ENCODE assay signal across 1 cellular context in the genomic region with DNA sequence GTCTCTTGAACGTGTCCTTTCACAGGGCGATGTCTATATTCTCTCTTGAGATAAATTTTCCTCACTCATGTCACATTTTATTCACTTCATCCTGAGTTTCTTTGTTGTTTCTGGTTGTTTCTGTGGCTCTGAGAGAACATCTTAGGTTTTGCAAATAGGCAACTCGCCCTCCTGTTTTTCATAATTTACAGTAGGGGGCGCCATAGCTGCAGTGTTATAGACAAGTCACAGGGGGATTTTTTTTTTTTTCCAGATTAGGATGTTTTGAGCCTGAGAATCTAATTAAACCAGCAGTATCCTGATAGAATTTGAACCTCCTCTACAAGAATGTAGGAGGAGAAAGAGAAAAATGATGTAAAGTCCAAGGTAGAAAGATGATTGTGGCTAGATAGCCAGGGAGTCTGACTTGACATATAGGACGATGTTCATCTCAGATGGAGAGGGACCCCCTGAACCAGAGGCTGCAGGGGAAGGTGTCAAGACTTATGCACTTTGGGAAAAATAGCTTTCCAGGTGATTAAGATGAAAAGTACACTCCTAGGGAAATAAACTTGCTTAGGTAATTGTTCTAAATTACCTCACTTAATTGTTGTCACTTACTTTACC.
TF ChIP-seq lines count a peak whose summit lies in the region.

No MANE protein-coding gene starts in this region.

TF ChIP-seq in HepG2, 621 proteins besides CTCF, POLR2A, EP300 and RAD21 (continued from another document):
- TF ChIP-seq ZNF138 (CRISPR knock-in tag; IDR thresholded peaks at IDR 0.05; ENCODE audit: low read depth) (no peak), ZNF737 (CRISPR knock-in tag; IDR thresholded peaks at IDR 0.05; ENCODE audit: borderline replicate concordance) (no peak), MAFG (CRISPR knock-in tag; IDR thresholded peaks at IDR 0.05) (no peak), ARHGAP35 (CRISPR knock-in tag; IDR thresholded peaks at IDR 0.05; ENCODE audit: borderline replicate concordance) (no peak)
